1 cellular context compared by ENCODE assay signal in the genomic region with DNA sequence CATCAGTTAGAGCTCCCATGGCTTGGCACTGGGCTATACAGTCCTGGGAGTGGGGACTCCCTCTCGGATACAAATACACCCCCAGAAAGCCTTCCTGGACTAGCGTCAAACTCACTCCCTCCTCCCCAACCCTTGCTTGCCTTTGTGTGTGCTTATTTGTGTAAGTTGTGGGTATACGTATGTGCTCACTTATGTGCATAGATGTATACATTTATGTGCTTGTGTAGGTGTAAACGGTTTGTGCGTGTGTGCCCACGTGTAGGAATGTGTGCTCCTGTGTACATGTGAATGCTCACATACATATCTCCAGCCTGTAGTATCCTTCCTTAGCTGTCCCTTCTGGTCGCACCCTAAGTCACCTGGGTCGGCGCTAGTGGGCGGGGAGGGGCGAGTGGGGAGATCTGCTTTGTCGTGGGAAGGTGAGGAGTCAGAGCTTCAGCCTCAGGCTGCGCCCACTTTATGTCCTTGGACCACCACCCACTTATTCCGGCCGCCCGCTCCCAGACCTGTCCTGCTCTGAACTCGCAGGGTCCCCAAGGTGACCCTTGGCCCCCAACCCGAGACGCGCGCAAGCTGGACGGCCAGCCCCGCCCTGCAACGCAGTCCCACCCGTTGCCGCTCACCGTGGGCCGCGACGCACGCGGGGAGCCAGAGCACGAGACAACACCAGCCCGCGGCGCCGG.
TF ChIP-seq lines count a peak whose summit lies in the region.

No MANE protein-coding gene starts in this region.

TF ChIP-seq in HepG2, 621 proteins besides CTCF, POLR2A, EP300 and RAD21 (continued from another document and continues in another):
- TF ChIP-seq, protein P1, sequence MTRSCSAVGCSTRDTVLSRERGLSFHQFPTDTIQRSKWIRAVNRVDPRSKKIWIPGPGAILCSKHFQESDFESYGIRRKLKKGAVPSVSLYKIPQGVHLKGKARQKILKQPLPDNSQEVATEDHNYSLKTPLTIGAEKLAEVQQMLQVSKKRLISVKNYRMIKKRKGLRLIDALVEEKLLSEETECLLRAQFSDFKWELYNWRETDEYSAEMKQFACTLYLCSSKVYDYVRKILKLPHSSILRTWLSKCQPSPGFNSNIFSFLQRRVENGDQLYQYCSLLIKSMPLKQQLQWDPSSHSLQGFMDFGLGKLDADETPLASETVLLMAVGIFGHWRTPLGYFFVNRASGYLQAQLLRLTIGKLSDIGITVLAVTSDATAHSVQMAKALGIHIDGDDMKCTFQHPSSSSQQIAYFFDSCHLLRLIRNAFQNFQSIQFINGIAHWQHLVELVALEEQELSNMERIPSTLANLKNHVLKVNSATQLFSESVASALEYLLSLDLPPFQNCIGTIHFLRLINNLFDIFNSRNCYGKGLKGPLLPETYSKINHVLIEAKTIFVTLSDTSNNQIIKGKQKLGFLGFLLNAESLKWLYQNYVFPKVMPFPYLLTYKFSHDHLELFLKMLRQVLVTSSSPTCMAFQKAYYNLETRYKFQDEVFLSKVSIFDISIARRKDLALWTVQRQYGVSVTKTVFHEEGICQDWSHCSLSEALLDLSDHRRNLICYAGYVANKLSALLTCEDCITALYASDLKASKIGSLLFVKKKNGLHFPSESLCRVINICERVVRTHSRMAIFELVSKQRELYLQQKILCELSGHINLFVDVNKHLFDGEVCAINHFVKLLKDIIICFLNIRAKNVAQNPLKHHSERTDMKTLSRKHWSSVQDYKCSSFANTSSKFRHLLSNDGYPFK (CRISPR knock-in tag; IDR thresholded peaks at IDR 0.05; ENCODE audit: borderline replicate concordance) = no peak
- TF ChIP-seq ZKSCAN5 (CRISPR knock-in tag; IDR thresholded peaks at IDR 0.05) (no peak), SMAD1 (CRISPR knock-in tag; IDR thresholded peaks at IDR 0.05; ENCODE audit: borderline replicate concordance, low read depth) (no peak), SETDB1 (CRISPR knock-in tag; IDR thresholded peaks at IDR 0.05; ENCODE audit: borderline replicate concordance) (no peak), ZNF816 (CRISPR knock-in tag; IDR thresholded peaks at IDR 0.05; ENCODE audit: borderline replicate concordance) (no peak), GABPA (IDR thresholded peaks at IDR 0.05; ENCODE audit: low read depth, low read length) (no peak), GABPA (CRISPR knock-in tag; IDR thresholded peaks at IDR 0.05; ENCODE audit: low read depth) (no peak), ZNF34 (CRISPR knock-in tag; IDR thresholded peaks at IDR 0.05; ENCODE audit: borderline replicate concordance) (0 out of 2 replicates have a peak, but pooled peaks have one; percentile 42), ZFP36L1 (CRISPR knock-in tag; IDR thresholded peaks at IDR 0.05) (no peak), MIER3 (CRISPR knock-in tag; IDR thresholded peaks at IDR 0.05; ENCODE audit: borderline replicate concordance) (no peak), KLF6 (CRISPR knock-in tag; IDR thresholded peaks at IDR 0.05) (no peak), TBP (CRISPR knock-in tag; IDR thresholded peaks at IDR 0.05) (no peak), ZNF7 (CRISPR knock-in tag; IDR thresholded peaks at IDR 0.05) (no peak), GFI1 (CRISPR knock-in tag; IDR thresholded peaks at IDR 0.05; ENCODE audit: borderline replicate concordance) (no peak), ZNF672 (CRISPR knock-in tag; IDR thresholded peaks at IDR 0.05) (no peak), KLF11 (CRISPR knock-in tag; IDR thresholded peaks at IDR 0.05) (no peak), ZNF615 (CRISPR knock-in tag; IDR thresholded peaks at IDR 0.05; ENCODE audit: borderline replicate concordance) (no peak), ATF7 (IDR thresholded peaks at IDR 0.05) (no peak), ATF7 (CRISPR knock-in tag; IDR thresholded peaks at IDR 0.05) (no peak), ZNF703 (CRISPR knock-in tag; IDR thresholded peaks at IDR 0.05; ENCODE audit: borderline replicate concordance) (no peak), FLYWCH1 (CRISPR knock-in tag; IDR thresholded peaks at IDR 0.05) (no peak), ZNF530 (CRISPR knock-in tag; IDR thresholded peaks at IDR 0.05; ENCODE audit: low read depth) (no peak), ZNF496 (CRISPR knock-in tag; IDR thresholded peaks at IDR 0.05; ENCODE audit: insufficient replicate concordance) (no peak), ZNF772 (CRISPR knock-in tag; IDR thresholded peaks at IDR 0.05) (no peak), HNRNPUL1 (IDR thresholded peaks at IDR 0.05; ENCODE audit: low read depth, low read length) (no peak), SOX5 (CRISPR knock-in tag; IDR thresholded peaks at IDR 0.05; ENCODE audit: borderline replicate concordance) (0 out of 2 replicates have a peak, but pooled peaks have one; percentile 0), CEBPG (CRISPR knock-in tag; IDR thresholded peaks at IDR 0.05) (no peak), ZNF24 (IDR thresholded peaks at IDR 0.05) (no peak), ZNF350 (CRISPR knock-in tag; IDR thresholded peaks at IDR 0.05; ENCODE audit: borderline replicate concordance, low read depth) (no peak), RXRA (CRISPR knock-in tag; IDR thresholded peaks at IDR 0.05) (no peak), GTF3A (CRISPR knock-in tag; conservative IDR thresholded peaks at IDR 0.05) (peak; percentile 94; the same call in 1 of the 2 replicates), CHD2 (IDR thresholded peaks at IDR 0.05; ENCODE audit: low read depth, low read length) (no peak)
- TF ChIP-seq, protein P2, sequence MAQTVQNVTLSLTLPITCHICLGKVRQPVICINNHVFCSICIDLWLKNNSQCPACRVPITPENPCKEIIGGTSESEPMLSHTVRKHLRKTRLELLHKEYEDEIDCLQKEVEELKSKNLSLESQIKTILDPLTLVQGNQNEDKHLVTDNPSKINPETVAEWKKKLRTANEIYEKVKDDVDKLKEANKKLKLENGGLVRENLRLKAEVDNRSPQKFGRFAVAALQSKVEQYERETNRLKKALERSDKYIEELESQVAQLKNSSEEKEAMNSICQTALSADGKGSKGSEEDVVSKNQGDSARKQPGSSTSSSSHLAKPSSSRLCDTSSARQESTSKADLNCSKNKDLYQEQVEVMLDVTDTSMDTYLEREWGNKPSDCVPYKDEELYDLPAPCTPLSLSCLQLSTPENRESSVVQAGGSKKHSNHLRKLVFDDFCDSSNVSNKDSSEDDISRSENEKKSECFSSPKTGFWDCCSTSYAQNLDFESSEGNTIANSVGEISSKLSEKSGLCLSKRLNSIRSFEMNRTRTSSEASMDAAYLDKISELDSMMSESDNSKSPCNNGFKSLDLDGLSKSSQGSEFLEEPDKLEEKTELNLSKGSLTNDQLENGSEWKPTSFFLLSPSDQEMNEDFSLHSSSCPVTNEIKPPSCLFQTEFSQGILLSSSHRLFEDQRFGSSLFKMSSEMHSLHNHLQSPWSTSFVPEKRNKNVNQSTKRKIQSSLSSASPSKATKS (CRISPR knock-in tag; IDR thresholded peaks at IDR 0.05) = no peak
- TF ChIP-seq, protein P3, sequence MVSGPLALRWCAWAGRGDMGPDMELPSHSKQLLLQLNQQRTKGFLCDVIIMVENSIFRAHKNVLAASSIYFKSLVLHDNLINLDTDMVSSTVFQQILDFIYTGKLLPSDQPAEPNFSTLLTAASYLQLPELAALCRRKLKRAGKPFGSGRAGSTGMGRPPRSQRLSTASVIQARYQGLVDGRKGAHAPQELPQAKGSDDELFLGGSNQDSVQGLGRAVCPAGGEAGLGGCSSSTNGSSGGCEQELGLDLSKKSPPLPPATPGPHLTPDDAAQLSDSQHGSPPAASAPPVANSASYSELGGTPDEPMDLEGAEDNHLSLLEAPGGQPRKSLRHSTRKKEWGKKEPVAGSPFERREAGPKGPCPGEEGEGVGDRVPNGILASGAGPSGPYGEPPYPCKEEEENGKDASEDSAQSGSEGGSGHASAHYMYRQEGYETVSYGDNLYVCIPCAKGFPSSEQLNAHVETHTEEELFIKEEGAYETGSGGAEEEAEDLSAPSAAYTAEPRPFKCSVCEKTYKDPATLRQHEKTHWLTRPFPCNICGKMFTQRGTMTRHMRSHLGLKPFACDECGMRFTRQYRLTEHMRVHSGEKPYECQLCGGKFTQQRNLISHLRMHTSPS (CRISPR knock-in tag; IDR thresholded peaks at IDR 0.05; ENCODE audit: low read depth) = no peak
- TF ChIP-seq, protein P4, sequence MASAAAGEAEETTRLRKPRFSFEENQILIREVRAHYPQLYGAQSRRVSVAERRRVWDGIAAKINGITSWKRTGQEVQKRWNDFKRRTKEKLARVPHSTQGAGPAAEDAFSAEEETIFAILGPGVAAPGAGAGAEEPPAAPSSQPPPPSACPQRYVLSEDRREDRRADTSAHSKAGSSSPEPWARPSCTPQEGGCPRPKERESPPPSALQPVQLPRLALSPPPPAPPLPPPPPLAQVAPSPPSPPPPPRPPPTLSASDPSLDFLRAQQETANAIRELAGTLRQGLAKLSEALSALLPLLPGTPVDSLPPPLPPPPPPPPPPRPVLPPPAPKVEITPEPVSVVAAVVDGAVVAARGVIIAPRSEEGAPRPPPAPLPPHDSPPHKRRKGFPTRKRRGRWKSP (CRISPR knock-in tag; IDR thresholded peaks at IDR 0.05) = no peak
- TF ChIP-seq, protein P5, sequence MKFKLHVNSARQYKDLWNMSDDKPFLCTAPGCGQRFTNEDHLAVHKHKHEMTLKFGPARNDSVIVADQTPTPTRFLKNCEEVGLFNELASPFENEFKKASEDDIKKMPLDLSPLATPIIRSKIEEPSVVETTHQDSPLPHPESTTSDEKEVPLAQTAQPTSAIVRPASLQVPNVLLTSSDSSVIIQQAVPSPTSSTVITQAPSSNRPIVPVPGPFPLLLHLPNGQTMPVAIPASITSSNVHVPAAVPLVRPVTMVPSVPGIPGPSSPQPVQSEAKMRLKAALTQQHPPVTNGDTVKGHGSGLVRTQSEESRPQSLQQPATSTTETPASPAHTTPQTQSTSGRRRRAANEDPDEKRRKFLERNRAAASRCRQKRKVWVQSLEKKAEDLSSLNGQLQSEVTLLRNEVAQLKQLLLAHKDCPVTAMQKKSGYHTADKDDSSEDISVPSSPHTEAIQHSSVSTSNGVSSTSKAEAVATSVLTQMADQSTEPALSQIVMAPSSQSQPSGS (CRISPR knock-in tag; IDR thresholded peaks at IDR 0.05) = no peak
- TF ChIP-seq, protein P6, sequence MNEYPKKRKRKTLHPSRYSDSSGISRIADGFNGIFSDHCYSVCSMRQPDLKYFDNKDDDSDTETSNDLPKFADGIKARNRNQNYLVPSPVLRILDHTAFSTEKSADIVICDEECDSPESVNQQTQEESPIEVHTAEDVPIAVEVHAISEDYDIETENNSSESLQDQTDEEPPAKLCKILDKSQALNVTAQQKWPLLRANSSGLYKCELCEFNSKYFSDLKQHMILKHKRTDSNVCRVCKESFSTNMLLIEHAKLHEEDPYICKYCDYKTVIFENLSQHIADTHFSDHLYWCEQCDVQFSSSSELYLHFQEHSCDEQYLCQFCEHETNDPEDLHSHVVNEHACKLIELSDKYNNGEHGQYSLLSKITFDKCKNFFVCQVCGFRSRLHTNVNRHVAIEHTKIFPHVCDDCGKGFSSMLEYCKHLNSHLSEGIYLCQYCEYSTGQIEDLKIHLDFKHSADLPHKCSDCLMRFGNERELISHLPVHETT (CRISPR knock-in tag; conservative IDR thresholded peaks at IDR 0.05) = no peak
- TF ChIP-seq, protein P7, sequence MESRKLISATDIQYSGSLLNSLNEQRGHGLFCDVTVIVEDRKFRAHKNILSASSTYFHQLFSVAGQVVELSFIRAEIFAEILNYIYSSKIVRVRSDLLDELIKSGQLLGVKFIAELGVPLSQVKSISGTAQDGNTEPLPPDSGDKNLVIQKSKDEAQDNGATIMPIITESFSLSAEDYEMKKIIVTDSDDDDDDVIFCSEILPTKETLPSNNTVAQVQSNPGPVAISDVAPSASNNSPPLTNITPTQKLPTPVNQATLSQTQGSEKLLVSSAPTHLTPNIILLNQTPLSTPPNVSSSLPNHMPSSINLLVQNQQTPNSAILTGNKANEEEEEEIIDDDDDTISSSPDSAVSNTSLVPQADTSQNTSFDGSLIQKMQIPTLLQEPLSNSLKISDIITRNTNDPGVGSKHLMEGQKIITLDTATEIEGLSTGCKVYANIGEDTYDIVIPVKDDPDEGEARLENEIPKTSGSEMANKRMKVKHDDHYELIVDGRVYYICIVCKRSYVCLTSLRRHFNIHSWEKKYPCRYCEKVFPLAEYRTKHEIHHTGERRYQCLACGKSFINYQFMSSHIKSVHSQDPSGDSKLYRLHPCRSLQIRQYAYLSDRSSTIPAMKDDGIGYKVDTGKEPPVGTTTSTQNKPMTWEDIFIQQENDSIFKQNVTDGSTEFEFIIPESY (CRISPR knock-in tag; IDR thresholded peaks at IDR 0.05) = no peak
- TF ChIP-seq, protein P8, sequence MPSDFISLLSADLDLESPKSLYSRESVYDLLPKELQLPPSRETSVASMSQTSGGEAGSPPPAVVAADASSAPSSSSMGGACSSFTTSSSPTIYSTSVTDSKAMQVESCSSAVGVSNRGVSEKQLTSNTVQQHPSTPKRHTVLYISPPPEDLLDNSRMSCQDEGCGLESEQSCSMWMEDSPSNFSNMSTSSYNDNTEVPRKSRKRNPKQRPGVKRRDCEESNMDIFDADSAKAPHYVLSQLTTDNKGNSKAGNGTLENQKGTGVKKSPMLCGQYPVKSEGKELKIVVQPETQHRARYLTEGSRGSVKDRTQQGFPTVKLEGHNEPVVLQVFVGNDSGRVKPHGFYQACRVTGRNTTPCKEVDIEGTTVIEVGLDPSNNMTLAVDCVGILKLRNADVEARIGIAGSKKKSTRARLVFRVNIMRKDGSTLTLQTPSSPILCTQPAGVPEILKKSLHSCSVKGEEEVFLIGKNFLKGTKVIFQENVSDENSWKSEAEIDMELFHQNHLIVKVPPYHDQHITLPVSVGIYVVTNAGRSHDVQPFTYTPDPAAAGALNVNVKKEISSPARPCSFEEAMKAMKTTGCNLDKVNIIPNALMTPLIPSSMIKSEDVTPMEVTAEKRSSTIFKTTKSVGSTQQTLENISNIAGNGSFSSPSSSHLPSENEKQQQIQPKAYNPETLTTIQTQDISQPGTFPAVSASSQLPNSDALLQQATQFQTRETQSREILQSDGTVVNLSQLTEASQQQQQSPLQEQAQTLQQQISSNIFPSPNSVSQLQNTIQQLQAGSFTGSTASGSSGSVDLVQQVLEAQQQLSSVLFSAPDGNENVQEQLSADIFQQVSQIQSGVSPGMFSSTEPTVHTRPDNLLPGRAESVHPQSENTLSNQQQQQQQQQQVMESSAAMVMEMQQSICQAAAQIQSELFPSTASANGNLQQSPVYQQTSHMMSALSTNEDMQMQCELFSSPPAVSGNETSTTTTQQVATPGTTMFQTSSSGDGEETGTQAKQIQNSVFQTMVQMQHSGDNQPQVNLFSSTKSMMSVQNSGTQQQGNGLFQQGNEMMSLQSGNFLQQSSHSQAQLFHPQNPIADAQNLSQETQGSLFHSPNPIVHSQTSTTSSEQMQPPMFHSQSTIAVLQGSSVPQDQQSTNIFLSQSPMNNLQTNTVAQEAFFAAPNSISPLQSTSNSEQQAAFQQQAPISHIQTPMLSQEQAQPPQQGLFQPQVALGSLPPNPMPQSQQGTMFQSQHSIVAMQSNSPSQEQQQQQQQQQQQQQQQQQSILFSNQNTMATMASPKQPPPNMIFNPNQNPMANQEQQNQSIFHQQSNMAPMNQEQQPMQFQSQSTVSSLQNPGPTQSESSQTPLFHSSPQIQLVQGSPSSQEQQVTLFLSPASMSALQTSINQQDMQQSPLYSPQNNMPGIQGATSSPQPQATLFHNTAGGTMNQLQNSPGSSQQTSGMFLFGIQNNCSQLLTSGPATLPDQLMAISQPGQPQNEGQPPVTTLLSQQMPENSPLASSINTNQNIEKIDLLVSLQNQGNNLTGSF (CRISPR knock-in tag; IDR thresholded peaks at IDR 0.05) = no peak
- TF ChIP-seq, protein P9, sequence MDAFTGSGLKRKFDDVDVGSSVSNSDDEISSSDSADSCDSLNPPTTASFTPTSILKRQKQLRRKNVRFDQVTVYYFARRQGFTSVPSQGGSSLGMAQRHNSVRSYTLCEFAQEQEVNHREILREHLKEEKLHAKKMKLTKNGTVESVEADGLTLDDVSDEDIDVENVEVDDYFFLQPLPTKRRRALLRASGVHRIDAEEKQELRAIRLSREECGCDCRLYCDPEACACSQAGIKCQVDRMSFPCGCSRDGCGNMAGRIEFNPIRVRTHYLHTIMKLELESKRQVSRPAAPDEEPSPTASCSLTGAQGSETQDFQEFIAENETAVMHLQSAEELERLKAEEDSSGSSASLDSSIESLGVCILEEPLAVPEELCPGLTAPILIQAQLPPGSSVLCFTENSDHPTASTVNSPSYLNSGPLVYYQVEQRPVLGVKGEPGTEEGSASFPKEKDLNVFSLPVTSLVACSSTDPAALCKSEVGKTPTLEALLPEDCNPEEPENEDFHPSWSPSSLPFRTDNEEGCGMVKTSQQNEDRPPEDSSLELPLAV (CRISPR knock-in tag; conservative IDR thresholded peaks at IDR 0.05; ENCODE audit: low read depth) = no peak
